1 cellular context compared by ENCODE assay signal in genomic region chr1:40701684-40702083, GRCh38.
TF ChIP-seq lines count a peak whose summit lies in the region.

No MANE protein-coding gene starts in this region.

TF ChIP-seq in GM23338, 12 proteins besides CTCF, POLR2A, EP300 and RAD21 (continued from another document):
- no peak for TF ChIP-seq ZNF462 (CRISPR knock-in tag; IDR thresholded peaks at IDR 0.05)
- TF ChIP-seq POLR2AphosphoS5 (IDR thresholded peaks at IDR 0.05; ENCODE audit: low read depth): no peak
- no peak for TF ChIP-seq STAT1 (IDR thresholded peaks at IDR 0.05; ENCODE audit: unreplicated experiment)
- TF ChIP-seq EZH2 (IDR thresholded peaks at IDR 0.05; ENCODE audit: low read depth, unreplicated experiment): no peak
- no peak for TF ChIP-seq ETS1 (IDR thresholded peaks at IDR 0.05)
- no peak for TF ChIP-seq ZNF331 (CRISPR knock-in tag; IDR thresholded peaks at IDR 0.05; ENCODE audit: low read depth)
- no peak for TF ChIP-seq JUNB (IDR thresholded peaks at IDR 0.05; ENCODE audit: unreplicated experiment)
- no peak for TF ChIP-seq CREB1 (CRISPR knock-in tag; IDR thresholded peaks at IDR 0.05; ENCODE audit: low read depth)
TF ChIP-seq in GM23338: peak in this region for 0.
